ENCODE assay signal across 23 cellular contexts in genomic region chr9:109002141-109002540, GRCh38.
"Had no signal": no experiment of that assay in that cellular context is flagged by ENCODE, and none has a peak within 500 bp of the region (broad histone marks: within the 10 kb centered on the region; RNA-seq: fewer than 3 reads in every experiment).

No MANE protein-coding gene starts in this region.

- ATAC-seq: gastrocnemius medialis; left lobe of liver; mucosa of descending colon; natural killer cell treated with Interleukin-12 subunit alpha and Interleukin-12 subunit beta and Interleukin-15 and Interleukin-18, amount 100 ng/mL, for 72 hours; right cardiac atrium; stimulated activated memory B cell treated with anti-CD40 and anti-IgM and Interleukin-4, amounts not matched to agents 10 μg/mL and 1 μg/mL and 100 μg/mL, for 72 hours; stimulated activated naive CD8-positive, alpha-beta T cell treated with anti-CD3 and anti-CD28 coated beads, Interleukin-15, Interleukin-2, amounts not matched to agents 100 U/mL and 50 U/mL, for 24 hours had no signal

- H3K27me3 Mint-ChIP-seq: stimulated activated memory B cell treated with anti-CD40 and anti-IgM and Interleukin-4, amounts not matched to agents 10 μg/mL and 1 μg/mL and 100 μg/mL, for 72 hours; type B pancreatic cell had no signal

- DNase-seq: dorsolateral prefrontal cortex; effector CD4-positive, alpha-beta T cell; gastrocnemius medialis; head of caudate nucleus; kidney; mucosa of descending colon; naive B cell; right cardiac atrium; sigmoid colon; stimulated activated CD4-positive, alpha-beta T cell treated with anti-CD3 and anti-CD28 coated beads, Interleukin-4, amount 100 ng/mL, for 4 hours; stimulated activated naive CD8-positive, alpha-beta T cell treated with anti-CD3 and anti-CD28 coated beads, Interleukin-15, Interleukin-2, amounts not matched to agents 100 U/mL and 50 U/mL, for 24 hours; substantia nigra; testis; tibial artery had no signal

- H3K27ac Mint-ChIP-seq: memory B cell; natural killer cell treated with Interleukin-12 subunit alpha and Interleukin-12 subunit beta and Interleukin-15 and Interleukin-18, amount 100 ng/mL, for 72 hours; neural progenitor cell; stimulated activated memory B cell treated with anti-CD40 and anti-IgM and Interleukin-4, amounts not matched to agents 10 μg/mL and 1 μg/mL and 100 μg/mL, for 72 hours had no signal

- H3K4me1 ChIP-seq: gastrocnemius medialis, parathyroid adenoma, prostate gland, sigmoid colon, tibial artery had no signal

- H3K4me3 Mint-ChIP-seq: memory B cell; naive B cell; natural killer cell treated with Interleukin-12 subunit alpha and Interleukin-12 subunit beta and Interleukin-15 and Interleukin-18, amount 100 ng/mL, for 72 hours; neural progenitor cell; stimulated activated memory B cell treated with anti-CD40 and anti-IgM and Interleukin-4, amounts not matched to agents 10 μg/mL and 1 μg/mL and 100 μg/mL, for 72 hours; type B pancreatic cell had no signal

- H3K4me1 Mint-ChIP-seq: memory B cell; naive B cell; neural progenitor cell; stimulated activated memory B cell treated with anti-CD40 and anti-IgM and Interleukin-4, amounts not matched to agents 10 μg/mL and 1 μg/mL and 100 μg/mL, for 72 hours had no signal

- H3K27me3 ChIP-seq: dorsolateral prefrontal cortex, gastrocnemius medialis, neural progenitor cell, sigmoid colon, testis, tibial artery had no signal

- H3K4me3 ChIP-seq: dorsolateral prefrontal cortex, gastrocnemius medialis, lung, mucosa of descending colon, neural progenitor cell, prostate gland, sigmoid colon, testis, tibial artery had no signal

- H3K27ac ChIP-seq: dorsolateral prefrontal cortex, gastrocnemius medialis, neural progenitor cell, parathyroid adenoma, prostate gland, sigmoid colon, testis, tibial artery had no signal

- H3K9me3 ChIP-seq: prostate gland, sigmoid colon, testis had no signal

- H3K9me3 Mint-ChIP-seq: natural killer cell treated with Interleukin-12 subunit alpha and Interleukin-12 subunit beta and Interleukin-15 and Interleukin-18, amount 100 ng/mL, for 72 hours had no signal

- H3K36me3 ChIP-seq: gastrocnemius medialis, prostate gland, sigmoid colon had no signal
